Comparison of ENCODE assay signal across 8 cellular contexts in genomic region chr3:152196782-152197181, GRCh38.
DNase-seq lines count a peak whose midpoint lies in the region; ATAC-seq and TF ChIP-seq lines count a peak whose summit lies in the region.

No MANE protein-coding gene starts in this region.

- ATAC-seq in GM18519 (IDR thresholded peaks at IDR 0.05; ENCODE audit: low FRiP score, unreplicated experiment) (peak; percentile 40), HG02623 (IDR thresholded peaks at IDR 0.05; ENCODE audit: unreplicated experiment) (peak; percentile 35), memory B cell (ENCODE audit: low read depth) (peak; percentile 65), GM23338 (no peak)

- DNase-seq in memory B cell (ENCODE audit: low spot score in 2 of 2) (peak in 1 of 2 donors; percentile 22), NCI-H187 treated with DMSO at 0.1 percent for 48 hours (lab: John Stamatoyannopoulos, UW) (no peak), EL (no peak), GM23338 (ENCODE audit: low spot score) (no peak), NCI-H1105 (lab: John Stamatoyannopoulos, UW) (no peak)

- H3K27me3 Mint-ChIP-seq in memory B cell (no peaks in the 10 kb centered on the region), GM23338 (ENCODE audit: insufficient read depth, low read depth, poor library complexity) (no peaks in the 10 kb centered on the region)

- TF ChIP-seq CTCF in OCI-LY1 (IDR thresholded peaks at IDR 0.05; ENCODE audit: low read length) (no peak), GM23338 (conservative IDR thresholded peaks at IDR 0.05; ENCODE audit: low read depth in 2 of 2) (no peak)

- no peaks in the 10 kb centered on the region for H3K9me2 ChIP-seq in OCI-LY1 (ENCODE audit: low read depth, low read length)
- H3K9me2 ChIP-seq in GM23338 (ENCODE audit: insufficient read depth): no peaks in the 10 kb centered on the region

- H3K9me3 Mint-ChIP-seq in memory B cell: no peaks in the 10 kb centered on the region
- no peaks in the 10 kb centered on the region for H3K9me3 Mint-ChIP-seq in GM23338

- H4K20me1 ChIP-seq in OCI-LY1 (ENCODE audit: insufficient read depth, low read length) (no peaks in the 10 kb centered on the region), GM23338 (replicated peaks; ENCODE audit: insufficient read depth) (no peaks in the 10 kb centered on the region)

- H3K4me1 ChIP-seq in OCI-LY1 (ENCODE audit: insufficient read depth, low read length, severe bottlenecking) (peaks cover 88% of the 10 kb centered on the region), GM23338 (ENCODE audit: insufficient read depth) (no peaks in the 10 kb centered on the region)

- H2AFZ ChIP-seq in OCI-LY1 (ENCODE audit: low read length): peak overlapping the region; percentile 88
- H2AFZ ChIP-seq in GM23338: no peak overlapping the region

- no peaks in the 10 kb centered on the region for H3K9me3 ChIP-seq in OCI-LY1 (ENCODE audit: low read length)

- H3K79me2 ChIP-seq in OCI-LY1 (ENCODE audit: insufficient read depth, low read length) (no peaks in the 10 kb centered on the region), GM23338 (replicated peaks; ENCODE audit: insufficient read depth) (no peaks in the 10 kb centered on the region)

- H3K27ac Mint-ChIP-seq in memory B cell (peak overlapping the region; percentile 98), GM23338 (no peak overlapping the region)

- no peaks in the 10 kb centered on the region for H3K36me3 Mint-ChIP-seq in memory B cell
- H3K36me3 Mint-ChIP-seq in GM23338 (ENCODE audit: low read depth): no peaks in the 10 kb centered on the region

- H3K4me1 Mint-ChIP-seq in memory B cell (peaks cover 51% of the 10 kb centered on the region), GM23338 (peaks cover 11% of the 10 kb centered on the region)

- H3K27ac ChIP-seq in OCI-LY1 (ENCODE audit: low read depth, low read length, poor library complexity, severe bottlenecking): peak overlapping the region; percentile 93
- no peak overlapping the region for H3K27ac ChIP-seq in GM23338 (ENCODE audit: low read depth)

- H3K4me3 Mint-ChIP-seq in memory B cell (peak overlapping the region; percentile 93), GM23338 (no peak overlapping the region)

- H3F3A ChIP-seq in OCI-LY1 (ENCODE audit: insufficient read depth, low read length): peaks cover 6% of the 10 kb centered on the region; the same call in 1 of the 2 replicates
- H3F3A ChIP-seq in GM23338 (replicated peaks; ENCODE audit: low read depth): no peaks in the 10 kb centered on the region

- H3K4me3 ChIP-seq in OCI-LY1 (ENCODE audit: low read depth, low read length, poor library complexity, severe bottlenecking) (peak overlapping the region; percentile 30), GM23338 (no peak overlapping the region)

- H3K36me3 ChIP-seq in OCI-LY1 (ENCODE audit: insufficient read depth, low read length): no peaks in the 10 kb centered on the region
- no peaks in the 10 kb centered on the region for H3K36me3 ChIP-seq in GM23338 (ENCODE audit: insufficient read depth)

- H3K4me2 ChIP-seq in OCI-LY1 (ENCODE audit: low read length) (peak overlapping the region; percentile 76), GM23338 (no peak overlapping the region)

- H3K9ac ChIP-seq in OCI-LY1 (ENCODE audit: low read length): peak overlapping the region; percentile 70

- H3K27me3 ChIP-seq in OCI-LY1 (ENCODE audit: insufficient read depth, low read length) (no peaks in the 10 kb centered on the region), GM23338 (ENCODE audit: insufficient read depth) (no peaks in the 10 kb centered on the region)

TF ChIP-seq in GM23338, 12 proteins besides CTCF, POLR2A, EP300 and RAD21:
- TF ChIP-seq ZNF331 (CRISPR knock-in tag; IDR thresholded peaks at IDR 0.05; ENCODE audit: low read depth) (no peak), ZNF114 (CRISPR knock-in tag; IDR thresholded peaks at IDR 0.05) (no peak), EZH2 (IDR thresholded peaks at IDR 0.05; ENCODE audit: low read depth, unreplicated experiment) (no peak), JUNB (IDR thresholded peaks at IDR 0.05; ENCODE audit: unreplicated experiment) (no peak), NANOG (IDR thresholded peaks at IDR 0.05; ENCODE audit: borderline replicate concordance) (no peak), STAT1 (IDR thresholded peaks at IDR 0.05; ENCODE audit: unreplicated experiment) (no peak)
